ENCODE assay signal across 21 cellular contexts in the genomic region with DNA sequence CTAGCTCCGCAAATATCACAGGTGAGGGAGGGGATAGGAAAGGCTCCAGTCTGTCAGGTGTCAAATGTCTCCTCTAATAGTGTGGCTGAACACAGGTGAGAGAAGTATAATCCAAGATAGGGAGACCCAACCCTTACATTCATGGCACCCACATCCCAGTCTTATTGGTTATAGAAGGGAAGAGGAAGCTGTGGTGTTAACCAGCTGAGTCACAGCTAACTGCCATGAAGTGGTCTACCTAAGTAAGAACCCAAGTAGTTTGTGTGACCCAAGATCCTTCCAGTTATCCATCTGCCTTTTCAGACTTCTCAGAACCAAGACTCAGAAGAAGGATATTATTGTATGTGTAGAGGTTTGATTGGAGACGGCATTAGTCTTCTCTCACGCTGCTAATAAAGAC. TPM values are rescaled to one million over a fixed set of nuclear protein-coding genes. Genes with fewer than 3 reads are reported as not detected.
DNase-seq lines count a peak whose midpoint lies in the region; ATAC-seq and TF ChIP-seq lines count a peak whose summit lies in the region.
"Had no signal": no experiment of that assay in that cellular context is flagged by ENCODE, and none has a peak within 500 bp of the region (broad histone marks: within the 10 kb centered on the region; RNA-seq: fewer than 3 reads in every experiment).

No MANE protein-coding gene starts in this region.

- H3K9me3 ChIP-seq in AG04450 (ENCODE audit: control insufficient read depth, insufficient read depth, low read length) (no peaks in the 10 kb centered on the region), mucosa of descending colon (no peaks in the 10 kb centered on the region), PC-9 (ENCODE audit: insufficient read depth, low read depth) (no peaks in the 10 kb centered on the region)
- H3K9me3 ChIP-seq: ovary, sigmoid colon, uterus had no signal

- TF ChIP-seq CTCF in AG04450 (IDR thresholded peaks at IDR 0.05; ENCODE audit: low read depth, low read length), result no peak
- TF ChIP-seq CTCF in mucosa of descending colon (IDR thresholded peaks at IDR 0.05), result no peak
- no peak for TF ChIP-seq CTCF in PC-9 (conservative IDR thresholded peaks at IDR 0.05)

- H4K20me1 ChIP-seq in PC-9 (ENCODE audit: insufficient read depth), result no peaks in the 10 kb centered on the region

- H3K4me3 ChIP-seq in AG04450 (ENCODE audit: low read depth, low read length), result no peak overlapping the region
- H3K4me3 ChIP-seq in mucosa of descending colon, result no peak overlapping the region
- no peak overlapping the region for H3K4me3 ChIP-seq in PC-9
- H3K4me3 ChIP-seq: ovary, sigmoid colon, uterus had no signal

- H3K27ac ChIP-seq in AG04450 (ENCODE audit: low read depth, low read length) (peak overlapping the region; percentile 22), PC-9 (no peak overlapping the region)
- H3K27ac ChIP-seq: ovary had no signal

- CTCF ChIA-PET in AG04450 (lab: Charles Lee) (no interaction called here), PC-9 (lab: Charles Lee) (no interaction called here)

- H3K9me2 ChIP-seq in PC-9 (ENCODE audit: insufficient read depth), result no peaks in the 10 kb centered on the region

- DNase-seq in AG04450 (ENCODE audit: low read depth, low spot score) (no peak), HT1080 (ENCODE audit: low read depth) (peak; percentile 18), mucosa of descending colon (no peak), PC-9 (no peak), NCI-H2196 treated with DMSO at 0.1 percent for 48 hours (lab: John Stamatoyannopoulos, UW; ENCODE audit: unreplicated experiment) (no peak)
- DNase-seq in activated effector memory CD4-positive, alpha-beta T cell treated with Interleukin-2 at 50 U/mL for 16 hours, result no peak
- DNase-seq: activated CD8-positive, alpha-beta memory T cell treated with anti-CD3 and anti-CD28 coated beads for 24 hours; activated naive CD4-positive, alpha-beta T cell treated with anti-CD3 and anti-CD28 coated beads for 36 hours; activated T-cell treated with anti-CD3 and anti-CD28 coated beads, Interleukin-2, amount 50 U/mL, for 48 hours; amniotic stem cell; central memory CD4-positive, alpha-beta T cell; naive thymus-derived CD4-positive, alpha-beta T cell; NCI-H1105 treated with DMSO at 0.1 percent for 48 hours; NCI-H526 treated with DMSO at 0.1 percent for 48 hours; ovary; sigmoid colon; uterus had no signal

- H3F3A ChIP-seq in PC-9 (ENCODE audit: insufficient read depth, low read depth), result 0 out of 2 replicates have a peak, but pooled peaks cover 3% of the 10 kb centered on the region

- peaks cover 14% of the 10 kb centered on the region; the same call in 1 of the 2 replicates for H3K79me2 ChIP-seq in PC-9 (ENCODE audit: low read depth)

- H3K36me3 ChIP-seq in mucosa of descending colon (ENCODE audit: low read depth) (no peaks in the 10 kb centered on the region), PC-9 (ENCODE audit: low read depth) (no peaks in the 10 kb centered on the region)
- H3K36me3 ChIP-seq: ovary, sigmoid colon, uterus had no signal

- BruUV-seq in PC-9 (replicated peaks; lab: Mats Ljungman, UMichigan), result no TSS peak

- ATAC-seq in SK-N-SH treated with all-trans-retinoic acid at 6 μM for 48 hours, result peak; percentile 25; the same call in 2 of the 3 replicates
- ATAC-seq in mucosa of descending colon, result peak; percentile 16
- ATAC-seq in GM19328 (IDR thresholded peaks at IDR 0.05; ENCODE audit: unreplicated experiment), result no peak
- ATAC-seq: HCT116; naive thymus-derived CD4-positive, alpha-beta T cell had no signal

- no peak overlapping the region for H2AFZ ChIP-seq in PC-9

- POLR2A ChIA-PET in AG04450 (lab: Yijun Ruan, JAX), result no interaction called here
- POLR2A ChIA-PET in PC-9 (lab: Charles Lee; ENCODE audit: unreplicated experiment), result no interaction called here

- H3K4me2 ChIP-seq in PC-9, result no peak overlapping the region

- H3K27me3 ChIP-seq in AG04450 (ENCODE audit: control insufficient read depth, insufficient read depth, low read length) (no peaks in the 10 kb centered on the region), PC-9 (ENCODE audit: insufficient read depth, low read depth) (no peaks in the 10 kb centered on the region)
- H3K27me3 ChIP-seq: ovary, sigmoid colon, uterus had no signal

- intact Hi-C loops in mucosa of descending colon (cut with DNase I, micrococcal nuclease) (no loop called here), PC-9 (cut with micrococcal nuclease; ENCODE audit: unreplicated experiment) (no loop called here)

- H3K4me1 ChIP-seq in mucosa of descending colon (ENCODE audit: low read depth) (no peaks in the 10 kb centered on the region), PC-9 (replicated peaks; ENCODE audit: insufficient read depth) (no peaks in the 10 kb centered on the region)
- H3K4me1 ChIP-seq: uterus had no signal

TF ChIP-seq in SK-N-SH treated with all-trans-retinoic acid at 6 μM for 48 hours, 23 proteins besides CTCF, POLR2A, EP300 and RAD21:
- TF ChIP-seq TCF4 (CRISPR knock-in tag; IDR thresholded peaks at IDR 0.05; ENCODE audit: borderline replicate concordance) (no peak), PPARA (CRISPR knock-in tag; IDR thresholded peaks at IDR 0.05; ENCODE audit: borderline replicate concordance) (no peak), SNAI2 (CRISPR knock-in tag; IDR thresholded peaks at IDR 0.05) (no peak), PATZ1 (CRISPR knock-in tag; IDR thresholded peaks at IDR 0.05; ENCODE audit: borderline replicate concordance) (no peak), ARNTL (CRISPR knock-in tag; IDR thresholded peaks at IDR 0.05; ENCODE audit: borderline replicate concordance, low read depth) (no peak), OSR1 (CRISPR knock-in tag; IDR thresholded peaks at IDR 0.05) (no peak), ZFP30 (CRISPR knock-in tag; IDR thresholded peaks at IDR 0.05) (no peak), BACH2 (CRISPR knock-in tag; IDR thresholded peaks at IDR 0.05; ENCODE audit: borderline replicate concordance) (no peak), TOX (CRISPR knock-in tag; IDR thresholded peaks at IDR 0.05; ENCODE audit: borderline replicate concordance) (no peak)

RNA-seq across cellular contexts. Expression of gene DDAH1, which starts 37.1 kb away (rescaled TPM):
- polyA plus RNA-seq in AG04450 (2011; rRNA removed), result 83.7 and 102 TPM in 2 replicates
- 67.6 and 85.8 TPM in 2 replicates for polyA minus RNA-seq in AG04450 (2011; rRNA and poly(A)+ RNA removed)
- total RNA-seq in HT1080 (2014; rRNA removed; shearing (Covaris generic)), result 74.2 and 94.2 TPM in 2 replicates
- 85.7 and 102 TPM in 2 replicates for polyA plus RNA-seq in HT1080 (2015; cell fraction: cytosol; rRNA removed)
- polyA plus RNA-seq in HT1080 (2015; cell fraction: nucleus; rRNA removed), result 39.9 and 40.7 TPM in 2 replicates
- total RNA-seq in mucosa of descending colon (10 to 100 TPM; 45.9 to 86.3 (median 74.1) TPM), PC-9 (2021) (29.6 and 31.9 TPM in 2 replicates)
- total RNA-seq: activated naive CD4-positive, alpha-beta T cell treated with anti-CD3 and anti-CD28 coated beads for 36 hours had no signal
- polyA plus RNA-seq: CD14-positive monocyte; naive thymus-derived CD4-positive, alpha-beta T cell had no signal
